Comparison of ENCODE assay signal across 1 cellular context in the genomic region with DNA sequence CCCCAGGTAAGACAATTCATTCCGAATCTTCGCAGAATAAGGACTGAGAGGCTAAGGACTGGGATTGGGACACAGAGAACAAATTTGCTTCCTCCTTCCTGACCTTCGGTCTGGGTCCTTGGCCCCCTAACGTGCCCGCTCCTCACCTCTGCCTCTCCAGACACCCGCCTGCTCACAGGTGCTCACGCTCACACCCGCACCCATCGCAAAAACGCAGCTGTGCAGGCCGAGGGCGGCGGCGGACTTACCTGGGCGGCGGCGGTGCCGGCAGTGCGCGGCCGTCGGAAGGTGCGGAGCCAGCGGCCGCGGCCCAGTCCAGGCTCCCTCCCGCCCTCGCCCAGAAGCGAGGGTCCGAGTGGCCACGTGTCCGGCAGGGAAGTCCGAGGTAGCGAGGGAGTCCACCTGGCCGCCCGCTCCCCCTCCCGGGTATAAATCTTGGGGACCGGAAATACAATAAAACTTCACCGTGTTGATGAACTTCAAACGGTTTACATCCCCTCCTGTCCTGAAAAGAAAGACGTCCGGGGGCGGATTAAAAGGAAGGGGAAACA.
TF ChIP-seq lines count a peak whose summit lies in the region.

No MANE protein-coding gene starts in this region.

TF ChIP-seq in H1, 55 proteins besides CTCF, POLR2A, EP300 and RAD21:
- TF ChIP-seq JUN (IDR thresholded peaks at IDR 0.05; ENCODE audit: low read depth, low read length) (no peak), EZH2 (IDR thresholded peaks at IDR 0.05; ENCODE audit: low read depth, low read length, severe bottlenecking) (peak; percentile 99), CREB1 (IDR thresholded peaks at IDR 0.05) (no peak), RXRA (IDR thresholded peaks at IDR 0.05; ENCODE audit: insufficient read depth, low read depth, low read length) (no peak), CBX8 (IDR thresholded peaks at IDR 0.05; ENCODE audit: borderline replicate concordance, low read depth, low read length) (peak; percentile 58; the same call in 1 of the 2 replicates), E2F6 (IDR thresholded peaks at IDR 0.05) (peak; percentile 63), USF2 (IDR thresholded peaks at IDR 0.05; ENCODE audit: low read length) (no peak), SUZ12 (IDR thresholded peaks at IDR 0.05; ENCODE audit: low read length) (peak; percentile 99), MAX (IDR thresholded peaks at IDR 0.05) (peak; percentile 70; the same call in 1 of the 2 replicates), JUND (IDR thresholded peaks at IDR 0.05; ENCODE audit: low read length) (no peak), RNF2 (IDR thresholded peaks at IDR 0.05; ENCODE audit: borderline replicate concordance, low read depth, low read length, missing control alignments, poor library complexity, severe bottlenecking) (peak; percentile 78), RFX5 (IDR thresholded peaks at IDR 0.05; ENCODE audit: borderline replicate concordance, low read depth, low read length) (no peak), ATF3 (IDR thresholded peaks at IDR 0.05; ENCODE audit: insufficient read depth, low read depth, low read length) (no peak), CHD1 (IDR thresholded peaks at IDR 0.05; ENCODE audit: low read depth, low read length) (no peak), EGR1 (IDR thresholded peaks at IDR 0.05; ENCODE audit: borderline replicate concordance, low read depth, low read length) (no peak), SP2 (IDR thresholded peaks at IDR 0.05; ENCODE audit: low read length) (no peak), TAF1 (IDR thresholded peaks at IDR 0.05; ENCODE audit: low read depth, low read length) (no peak)
